ENCODE assay signal across 2 cellular contexts in the genomic region with DNA sequence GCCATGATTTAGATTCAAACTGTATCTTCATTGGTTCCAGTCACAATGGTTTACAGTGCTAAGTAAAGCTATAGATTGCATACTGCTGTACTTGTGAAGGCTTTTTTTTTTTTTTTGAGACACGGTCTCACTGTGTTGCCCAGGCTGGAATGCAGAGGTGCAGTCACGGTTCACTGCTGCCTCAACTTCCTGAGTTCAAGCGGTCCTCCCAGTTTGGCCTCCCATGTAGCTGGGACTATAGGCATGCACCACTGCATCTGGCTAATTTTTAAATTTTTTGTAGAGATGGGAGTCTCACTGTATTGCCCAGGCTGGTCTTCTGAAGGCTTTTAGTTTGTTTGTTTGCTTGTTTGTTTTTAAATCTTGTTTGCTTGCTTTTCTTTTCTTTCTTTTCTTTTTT.
TF ChIP-seq lines count a peak whose summit lies in the region.

No MANE protein-coding gene starts in this region.

TF ChIP-seq in HCT116, 20 proteins besides CTCF, POLR2A, EP300 and RAD21:
- TF ChIP-seq SP1 (IDR thresholded peaks at IDR 0.05; ENCODE audit: low read depth) (no peak), YY1 (IDR thresholded peaks at IDR 0.05; ENCODE audit: extremely low read depth, insufficient replicate concordance, low read depth, low read length) (no peak), CEBPB (IDR thresholded peaks at IDR 0.05; ENCODE audit: low read depth) (no peak), CBX3 (IDR thresholded peaks at IDR 0.05; ENCODE audit: low read depth) (no peak), REST (IDR thresholded peaks at IDR 0.05; ENCODE audit: low read depth) (no peak), EZH2 (IDR thresholded peaks at IDR 0.05) (no peak), TCF7L2 (IDR thresholded peaks at IDR 0.05; ENCODE audit: borderline replicate concordance, extremely low read depth, insufficient read depth, insufficient read length) (no peak), ELF1 (IDR thresholded peaks at IDR 0.05; ENCODE audit: borderline replicate concordance, low read depth) (no peak), JUND (IDR thresholded peaks at IDR 0.05) (no peak), EGR1 (IDR thresholded peaks at IDR 0.05; ENCODE audit: low read depth) (no peak), SIN3A (IDR thresholded peaks at IDR 0.05; ENCODE audit: low read depth) (no peak), FOSL1 (IDR thresholded peaks at IDR 0.05; ENCODE audit: low read depth) (no peak)
- TF ChIP-seq, protein P1, sequence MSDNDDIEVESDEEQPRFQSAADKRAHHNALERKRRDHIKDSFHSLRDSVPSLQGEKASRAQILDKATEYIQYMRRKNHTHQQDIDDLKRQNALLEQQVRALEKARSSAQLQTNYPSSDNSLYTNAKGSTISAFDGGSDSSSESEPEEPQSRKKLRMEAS (IDR thresholded peaks at IDR 0.05): no peak
- TF ChIP-seq, protein P2, sequence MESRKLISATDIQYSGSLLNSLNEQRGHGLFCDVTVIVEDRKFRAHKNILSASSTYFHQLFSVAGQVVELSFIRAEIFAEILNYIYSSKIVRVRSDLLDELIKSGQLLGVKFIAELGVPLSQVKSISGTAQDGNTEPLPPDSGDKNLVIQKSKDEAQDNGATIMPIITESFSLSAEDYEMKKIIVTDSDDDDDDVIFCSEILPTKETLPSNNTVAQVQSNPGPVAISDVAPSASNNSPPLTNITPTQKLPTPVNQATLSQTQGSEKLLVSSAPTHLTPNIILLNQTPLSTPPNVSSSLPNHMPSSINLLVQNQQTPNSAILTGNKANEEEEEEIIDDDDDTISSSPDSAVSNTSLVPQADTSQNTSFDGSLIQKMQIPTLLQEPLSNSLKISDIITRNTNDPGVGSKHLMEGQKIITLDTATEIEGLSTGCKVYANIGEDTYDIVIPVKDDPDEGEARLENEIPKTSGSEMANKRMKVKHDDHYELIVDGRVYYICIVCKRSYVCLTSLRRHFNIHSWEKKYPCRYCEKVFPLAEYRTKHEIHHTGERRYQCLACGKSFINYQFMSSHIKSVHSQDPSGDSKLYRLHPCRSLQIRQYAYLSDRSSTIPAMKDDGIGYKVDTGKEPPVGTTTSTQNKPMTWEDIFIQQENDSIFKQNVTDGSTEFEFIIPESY (IDR thresholded peaks at IDR 0.05; ENCODE audit: extremely low read depth, insufficient replicate concordance, low read length): no peak

TF ChIP-seq in WTC11, 78 proteins besides CTCF, POLR2A, EP300 and RAD21:
- no peak for TF ChIP-seq IRF2 (CRISPR knock-in tag; IDR thresholded peaks at IDR 0.05; ENCODE audit: borderline replicate concordance, low read depth)
- peak; percentile 91 for TF ChIP-seq ZNF121 (CRISPR knock-in tag; IDR thresholded peaks at IDR 0.05)
TF ChIP-seq in WTC11: peak in this region for 1.
